ENCODE assay signal across 1 cellular context in the genomic region with DNA sequence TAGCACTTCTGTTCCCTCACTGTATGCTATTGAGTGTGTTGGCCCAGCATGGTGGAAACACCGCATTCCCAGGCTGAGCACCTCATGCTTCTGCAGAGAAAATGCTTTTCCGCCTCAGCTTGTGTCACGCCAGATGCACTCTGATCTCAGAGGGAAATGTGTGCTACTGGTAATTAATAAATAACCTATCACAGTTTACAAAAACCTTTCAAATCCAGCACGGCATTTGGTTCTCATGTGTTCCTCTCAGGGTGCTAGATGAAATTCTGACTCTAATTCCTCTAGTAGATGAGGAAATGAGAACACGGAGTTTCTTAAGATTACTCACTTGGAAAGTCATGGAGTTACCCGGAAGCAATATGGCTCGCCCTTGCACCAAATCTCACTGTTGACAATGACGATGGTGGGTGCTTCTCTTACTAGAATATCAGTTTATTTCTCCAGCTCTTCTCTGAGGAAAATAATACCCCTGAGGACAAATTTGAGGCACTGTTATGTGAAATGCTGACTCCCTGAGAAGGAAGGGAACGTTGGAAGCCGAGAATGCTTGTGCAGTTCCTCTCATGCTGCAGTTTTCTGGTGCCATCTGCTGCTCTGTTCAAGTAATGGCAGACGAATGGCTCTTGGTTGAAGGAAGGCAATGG.
TF ChIP-seq lines count a peak whose summit lies in the region.

No MANE protein-coding gene starts in this region.

TF ChIP-seq in HepG2, 621 proteins besides CTCF, POLR2A, EP300 and RAD21 (continued from another document):
- TF ChIP-seq, protein P1, sequence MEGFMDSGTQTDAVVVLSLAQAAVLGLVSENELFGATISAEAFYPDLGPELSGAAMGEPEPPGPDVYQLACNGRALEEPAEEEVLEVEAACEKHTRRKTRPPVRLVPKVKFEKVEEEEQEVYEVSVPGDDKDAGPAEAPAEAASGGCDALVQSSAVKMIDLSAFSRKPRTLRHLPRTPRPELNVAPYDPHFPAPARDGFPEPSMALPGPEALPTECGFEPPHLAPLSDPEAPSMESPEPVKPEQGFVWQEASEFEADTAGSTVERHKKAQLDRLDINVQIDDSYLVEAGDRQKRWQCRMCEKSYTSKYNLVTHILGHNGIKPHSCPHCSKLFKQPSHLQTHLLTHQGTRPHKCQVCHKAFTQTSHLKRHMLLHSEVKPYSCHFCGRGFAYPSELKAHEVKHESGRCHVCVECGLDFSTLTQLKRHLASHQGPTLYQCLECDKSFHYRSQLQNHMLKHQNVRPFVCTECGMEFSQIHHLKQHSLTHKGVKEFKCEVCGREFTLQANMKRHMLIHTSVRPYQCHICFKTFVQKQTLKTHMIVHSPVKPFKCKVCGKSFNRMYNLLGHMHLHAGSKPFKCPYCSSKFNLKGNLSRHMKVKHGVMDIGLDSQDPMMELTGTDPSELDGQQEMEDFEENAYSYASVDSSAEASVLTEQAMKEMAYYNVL (CRISPR knock-in tag; IDR thresholded peaks at IDR 0.05; ENCODE audit: borderline replicate concordance): peak; percentile 38; the same call in 1 of the 2 replicates
- TF ChIP-seq ZNF510 (CRISPR knock-in tag; IDR thresholded peaks at IDR 0.05; ENCODE audit: low read depth): no peak
- 0 out of 2 replicates have a peak, but pooled peaks have one; percentile 33 for TF ChIP-seq ERF (CRISPR knock-in tag; IDR thresholded peaks at IDR 0.05)
- 0 out of 2 replicates have a peak, but pooled peaks have one; percentile 45 for TF ChIP-seq SPEN (CRISPR knock-in tag; IDR thresholded peaks at IDR 0.05; ENCODE audit: low read depth)
- TF ChIP-seq SAP130 (CRISPR knock-in tag; IDR thresholded peaks at IDR 0.05; ENCODE audit: low read depth): peak; percentile 12; the same call in 1 of the 2 replicates
- TF ChIP-seq ZNF598 (CRISPR knock-in tag; IDR thresholded peaks at IDR 0.05; ENCODE audit: borderline replicate concordance): no peak
- TF ChIP-seq ELF1 (CRISPR knock-in tag; IDR thresholded peaks at IDR 0.05): peak; percentile 60; the same call in 1 of the 2 replicates
